17 cellular contexts compared by ENCODE assay signal in the genomic region with DNA sequence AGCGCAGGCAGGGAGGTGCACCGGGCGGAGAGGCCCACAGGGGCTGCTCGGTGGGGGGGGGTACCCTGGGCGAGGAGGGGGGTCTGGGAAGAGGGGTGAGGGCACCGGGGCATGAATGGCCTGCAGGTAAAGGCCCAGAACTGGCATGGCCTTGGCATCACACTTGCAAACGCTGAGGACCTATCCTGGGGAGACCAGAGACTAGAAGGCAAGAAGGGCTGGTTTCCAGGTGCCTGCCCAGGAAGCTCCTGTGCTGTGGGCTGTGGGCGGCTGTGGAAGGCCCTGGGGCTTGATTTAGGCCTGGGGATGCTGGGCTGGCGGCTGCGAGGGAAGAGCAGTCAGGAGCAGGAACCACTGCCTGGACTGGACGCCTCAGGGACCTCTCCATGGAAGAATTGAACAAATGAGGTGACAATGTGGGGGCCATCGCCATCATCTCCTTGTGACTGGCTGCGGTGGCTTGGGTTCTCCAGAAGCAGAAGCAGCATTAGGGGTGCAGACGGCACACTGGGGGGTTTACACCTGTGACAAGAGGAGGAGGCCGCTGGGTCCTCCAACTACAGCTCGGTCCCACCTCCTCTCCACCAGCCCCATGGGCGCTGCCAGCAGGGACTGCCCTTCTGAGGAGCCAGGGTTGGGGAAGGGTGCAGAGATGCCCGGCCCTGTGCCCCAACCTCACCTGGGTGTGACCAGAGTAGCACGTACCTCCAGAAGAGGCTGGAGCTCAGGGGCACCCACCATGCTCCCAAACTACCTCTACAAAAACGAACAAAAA. TPM values are rescaled to one million over a fixed set of nuclear protein-coding genes. Genes with fewer than 3 reads are reported as not detected.
"Had no signal": no experiment of that assay in that cellular context is flagged by ENCODE, and none has a peak within 500 bp of the region (broad histone marks: within the 10 kb centered on the region; RNA-seq: fewer than 3 reads in every experiment).

No MANE protein-coding gene starts in this region.

- H3K27me3 ChIP-seq: pancreas had no signal

- H3K9me3 ChIP-seq: gastrocnemius medialis, pancreas had no signal

- H3K36me3 ChIP-seq: gastrocnemius medialis, heart left ventricle, pancreas had no signal

- H3K4me3 ChIP-seq: gastrocnemius medialis, heart left ventricle, pancreas had no signal

- H3K4me1 ChIP-seq: gastrocnemius medialis, pancreas had no signal

- H3K4me3 Mint-ChIP-seq: activated naive CD8-positive, alpha-beta T cell treated with anti-CD3 and anti-CD28 coated beads, Interleukin-2, amount 50 U/mL, for 24 hours; endodermal cell; naive thymus-derived CD4-positive, alpha-beta T cell; stimulated activated naive CD8-positive, alpha-beta T cell treated with anti-CD3 and anti-CD28 coated beads, Interleukin-15, amount 100 ng/mL, for 72 hours had no signal

- H3K4me1 Mint-ChIP-seq: endodermal cell had no signal

- DNase-seq: activated naive CD4-positive, alpha-beta T cell; activated naive CD8-positive, alpha-beta T cell treated with anti-CD3 and anti-CD28 coated beads, Interleukin-2, amount 50 U/mL, for 24 hours; aorta; cerebellar nuclear complex; dermis blood vessel endothelial cell; endodermal cell; gastrocnemius medialis; left cardiac atrium; naive thymus-derived CD4-positive, alpha-beta T cell; stimulated activated CD4-positive, alpha-beta T cell treated with anti-CD3 and anti-CD28 coated beads, Interleukin-15, amount 100 ng/mL, for 24 hours; stimulated activated CD4-positive, alpha-beta T cell treated with anti-CD3 and anti-CD28 coated beads, Interleukin-4, amount 100 ng/mL, for 1 hour; stimulated activated naive CD8-positive, alpha-beta T cell treated with anti-CD3 and anti-CD28 coated beads, Interleukin-15, amount 100 ng/mL, for 72 hours; T-helper 9 cell had no signal

- H3K27ac ChIP-seq: gastrocnemius medialis, heart left ventricle, pancreas had no signal

- H3K27me3 Mint-ChIP-seq: activated naive CD8-positive, alpha-beta T cell treated with anti-CD3 and anti-CD28 coated beads, Interleukin-2, amount 50 U/mL, for 24 hours; stimulated activated naive CD8-positive, alpha-beta T cell treated with anti-CD3 and anti-CD28 coated beads, Interleukin-15, amount 100 ng/mL, for 72 hours had no signal

- H3K27ac Mint-ChIP-seq: endodermal cell had no signal

- FAIRE-seq: pancreas had no signal

- ATAC-seq: activated CD4-positive, CD25-positive, alpha-beta regulatory T cell treated with anti-CD3 and anti-CD28 coated beads, Interleukin-2, amount 50 U/mL, for 24 hours; activated naive CD8-positive, alpha-beta T cell treated with anti-CD3 and anti-CD28 coated beads, Interleukin-2, amount 50 U/mL, for 24 hours; gastrocnemius medialis; left cardiac atrium; pancreas had no signal

RNA-seq across cellular contexts. Expression of gene IRF4, which starts 32.1 kb away (rescaled TPM):
- total RNA-seq: dermis blood vessel endothelial cell, endodermal cell, lung microvascular endothelial cell had no signal
